ENCODE assay signal across 1 cellular context in genomic region chr5:15008476-15008875, GRCh38.
TF ChIP-seq lines count a peak whose summit lies in the region.

No MANE protein-coding gene starts in this region.

TF ChIP-seq in HEK293, 187 proteins besides CTCF, POLR2A, EP300 and RAD21 (continued from another document and continues in another):
- TF ChIP-seq, protein P1, sequence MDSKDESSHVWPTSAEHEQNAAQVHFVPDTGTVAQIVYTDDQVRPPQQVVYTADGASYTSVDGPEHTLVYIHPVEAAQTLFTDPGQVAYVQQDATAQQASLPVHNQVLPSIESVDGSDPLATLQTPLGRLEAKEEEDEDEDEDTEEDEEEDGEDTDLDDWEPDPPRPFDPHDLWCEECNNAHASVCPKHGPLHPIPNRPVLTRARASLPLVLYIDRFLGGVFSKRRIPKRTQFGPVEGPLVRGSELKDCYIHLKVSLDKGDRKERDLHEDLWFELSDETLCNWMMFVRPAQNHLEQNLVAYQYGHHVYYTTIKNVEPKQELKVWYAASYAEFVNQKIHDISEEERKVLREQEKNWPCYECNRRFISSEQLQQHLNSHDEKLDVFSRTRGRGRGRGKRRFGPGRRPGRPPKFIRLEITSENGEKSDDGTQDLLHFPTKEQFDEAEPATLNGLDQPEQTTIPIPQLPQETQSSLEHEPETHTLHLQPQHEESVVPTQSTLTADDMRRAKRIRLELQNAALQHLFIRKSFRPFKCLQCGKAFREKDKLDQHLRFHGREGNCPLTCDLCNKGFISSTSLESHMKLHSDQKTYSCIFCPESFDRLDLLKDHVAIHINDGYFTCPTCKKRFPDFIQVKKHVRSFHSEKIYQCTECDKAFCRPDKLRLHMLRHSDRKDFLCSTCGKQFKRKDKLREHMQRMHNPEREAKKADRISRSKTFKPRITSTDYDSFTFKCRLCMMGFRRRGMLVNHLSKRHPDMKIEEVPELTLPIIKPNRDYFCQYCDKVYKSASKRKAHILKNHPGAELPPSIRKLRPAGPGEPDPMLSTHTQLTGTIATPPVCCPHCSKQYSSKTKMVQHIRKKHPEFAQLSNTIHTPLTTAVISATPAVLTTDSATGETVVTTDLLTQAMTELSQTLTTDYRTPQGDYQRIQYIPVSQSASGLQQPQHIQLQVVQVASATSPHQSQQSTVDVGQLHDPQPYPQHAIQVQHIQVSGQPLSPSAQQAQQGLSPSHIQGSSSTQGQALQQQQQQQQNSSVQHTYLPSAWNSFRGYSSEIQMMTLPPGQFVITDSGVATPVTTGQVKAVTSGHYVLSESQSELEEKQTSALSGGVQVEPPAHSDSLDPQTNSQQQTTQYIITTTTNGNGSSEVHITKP (tag by site-specific recombination; IDR thresholded peaks at IDR 0.05), result peak; percentile 77
- TF ChIP-seq ZNF701 (tag by site-specific recombination; IDR thresholded peaks at IDR 0.05) (no peak), ZNF600 (tag by site-specific recombination; IDR thresholded peaks at IDR 0.05) (peak; percentile 100), KLF17 (tag by site-specific recombination; IDR thresholded peaks at IDR 0.05) (peak; percentile 86; the same call in 1 of the 2 replicates), ZNF121 (tag by site-specific recombination; IDR thresholded peaks at IDR 0.05) (peak; percentile 90), ZNF184 (tag by site-specific recombination; IDR thresholded peaks at IDR 0.05) (no peak), PRDM2 (tag by site-specific recombination; IDR thresholded peaks at IDR 0.05; ENCODE audit: borderline replicate concordance) (no peak), TRIM28 (IDR thresholded peaks at IDR 0.05; ENCODE audit: borderline replicate concordance, low read length) (peak; percentile 80), ZNF280D (tag by site-specific recombination; IDR thresholded peaks at IDR 0.05) (no peak), ZBTB11 (tag by site-specific recombination; conservative IDR thresholded peaks at IDR 0.05; ENCODE audit: low read depth) (no peak), ZNF843 (tag by site-specific recombination; IDR thresholded peaks at IDR 0.05) (0 out of 2 replicates have a peak, but pooled peaks have one; percentile 69), ZNF354C (tag by site-specific recombination; IDR thresholded peaks at IDR 0.05; ENCODE audit: borderline replicate concordance, low read depth) (no peak), ZNF549 (tag by site-specific recombination; IDR thresholded peaks at IDR 0.05) (no peak), REPIN1 (tag by site-specific recombination; IDR thresholded peaks at IDR 0.05; ENCODE audit: low read depth) (no peak), ZNF521 (tag by site-specific recombination; IDR thresholded peaks at IDR 0.05) (no peak), GLI2 (tag by site-specific recombination; IDR thresholded peaks at IDR 0.05; ENCODE audit: borderline replicate concordance, low read depth) (peak; percentile 3; the same call in 1 of the 2 replicates), ZNF692 (tag by site-specific recombination; IDR thresholded peaks at IDR 0.05) (peak; percentile 87), ZNF18 (tag by site-specific recombination; IDR thresholded peaks at IDR 0.05) (peak; percentile 98)
- TF ChIP-seq, protein P2, sequence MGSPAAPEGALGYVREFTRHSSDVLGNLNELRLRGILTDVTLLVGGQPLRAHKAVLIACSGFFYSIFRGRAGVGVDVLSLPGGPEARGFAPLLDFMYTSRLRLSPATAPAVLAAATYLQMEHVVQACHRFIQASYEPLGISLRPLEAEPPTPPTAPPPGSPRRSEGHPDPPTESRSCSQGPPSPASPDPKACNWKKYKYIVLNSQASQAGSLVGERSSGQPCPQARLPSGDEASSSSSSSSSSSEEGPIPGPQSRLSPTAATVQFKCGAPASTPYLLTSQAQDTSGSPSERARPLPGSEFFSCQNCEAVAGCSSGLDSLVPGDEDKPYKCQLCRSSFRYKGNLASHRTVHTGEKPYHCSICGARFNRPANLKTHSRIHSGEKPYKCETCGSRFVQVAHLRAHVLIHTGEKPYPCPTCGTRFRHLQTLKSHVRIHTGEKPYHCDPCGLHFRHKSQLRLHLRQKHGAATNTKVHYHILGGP (tag by site-specific recombination; IDR thresholded peaks at IDR 0.05), result no peak
- TF ChIP-seq, protein P3, sequence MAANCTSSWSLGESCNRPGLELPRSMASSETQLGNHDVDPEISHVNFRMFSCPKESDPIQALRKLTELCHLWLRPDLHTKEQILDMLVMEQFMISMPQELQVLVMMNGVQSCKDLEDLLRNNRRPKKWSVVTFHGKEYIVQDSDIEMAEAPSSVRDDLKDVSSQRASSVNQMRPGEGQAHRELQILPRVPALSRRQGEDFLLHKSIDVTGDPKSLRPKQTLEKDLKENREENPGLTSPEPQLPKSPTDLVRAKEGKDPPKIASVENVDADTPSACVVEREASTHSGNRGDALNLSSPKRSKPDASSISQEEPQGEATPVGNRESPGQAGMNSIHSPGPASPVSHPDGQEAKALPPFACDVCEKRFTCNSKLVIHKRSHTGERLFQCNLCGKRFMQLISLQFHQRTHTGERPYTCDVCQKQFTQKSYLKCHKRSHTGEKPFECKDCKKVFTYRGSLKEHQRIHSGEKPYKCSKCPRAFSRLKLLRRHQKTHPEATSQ (tag by site-specific recombination; IDR thresholded peaks at IDR 0.05), result no peak
- TF ChIP-seq, protein P4, sequence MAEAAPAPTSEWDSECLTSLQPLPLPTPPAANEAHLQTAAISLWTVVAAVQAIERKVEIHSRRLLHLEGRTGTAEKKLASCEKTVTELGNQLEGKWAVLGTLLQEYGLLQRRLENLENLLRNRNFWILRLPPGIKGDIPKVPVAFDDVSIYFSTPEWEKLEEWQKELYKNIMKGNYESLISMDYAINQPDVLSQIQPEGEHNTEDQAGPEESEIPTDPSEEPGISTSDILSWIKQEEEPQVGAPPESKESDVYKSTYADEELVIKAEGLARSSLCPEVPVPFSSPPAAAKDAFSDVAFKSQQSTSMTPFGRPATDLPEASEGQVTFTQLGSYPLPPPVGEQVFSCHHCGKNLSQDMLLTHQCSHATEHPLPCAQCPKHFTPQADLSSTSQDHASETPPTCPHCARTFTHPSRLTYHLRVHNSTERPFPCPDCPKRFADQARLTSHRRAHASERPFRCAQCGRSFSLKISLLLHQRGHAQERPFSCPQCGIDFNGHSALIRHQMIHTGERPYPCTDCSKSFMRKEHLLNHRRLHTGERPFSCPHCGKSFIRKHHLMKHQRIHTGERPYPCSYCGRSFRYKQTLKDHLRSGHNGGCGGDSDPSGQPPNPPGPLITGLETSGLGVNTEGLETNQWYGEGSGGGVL (tag by site-specific recombination; IDR thresholded peaks at IDR 0.05), result peak; percentile 38; the same call in 1 of the 2 replicates
